Comparison of ENCODE assay signal across 1 cellular context in the genomic region with DNA sequence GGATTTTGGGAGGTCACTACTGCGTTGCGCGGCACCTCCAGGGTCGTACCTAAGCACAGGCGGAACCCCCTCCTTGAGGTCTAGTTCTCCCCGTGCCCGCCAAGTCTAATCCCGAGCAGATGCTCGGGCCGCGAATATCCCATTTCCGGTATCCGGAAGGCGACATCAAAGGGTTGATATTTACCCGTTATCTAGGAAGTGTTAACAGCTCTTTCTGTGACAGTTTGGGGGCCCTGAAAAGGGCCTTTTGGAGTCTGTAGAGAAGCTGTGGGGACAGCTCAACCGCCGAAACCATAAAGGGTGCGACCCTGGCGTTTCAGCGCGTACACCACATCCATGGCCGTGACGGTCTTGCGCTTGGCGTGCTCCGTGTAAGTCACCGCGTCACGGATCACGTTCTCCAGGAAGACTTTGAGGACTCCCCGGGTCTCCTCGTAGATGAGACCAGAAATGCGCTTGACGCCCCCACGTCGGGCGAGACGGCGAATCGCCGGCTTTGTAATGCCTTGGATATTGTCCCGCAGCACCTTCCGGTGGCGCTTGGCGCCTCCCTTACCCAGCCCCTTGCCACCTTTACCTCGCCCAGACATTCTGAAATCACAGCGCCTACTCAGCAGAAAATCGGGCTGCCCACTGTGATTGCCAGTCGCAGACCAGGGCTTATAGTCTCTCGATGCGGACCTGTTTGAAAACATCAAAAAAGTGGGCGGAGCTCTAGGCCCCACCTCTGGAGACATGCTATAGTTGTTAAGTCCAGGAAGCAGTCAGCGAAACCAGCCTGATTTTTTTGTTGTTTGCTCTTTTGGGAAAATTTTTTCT.
TF ChIP-seq lines count a peak whose summit lies in the region.

No MANE protein-coding gene starts in this region.

TF ChIP-seq in HepG2, 621 proteins besides CTCF, POLR2A, EP300 and RAD21 (continued from another document):
- TF ChIP-seq ZNF318 (CRISPR knock-in tag; IDR thresholded peaks at IDR 0.05) = no peak
- TF ChIP-seq TARDBP (CRISPR knock-in tag; IDR thresholded peaks at IDR 0.05) = peak; percentile 73
- TF ChIP-seq TAF15 (IDR thresholded peaks at IDR 0.05; ENCODE audit: low read depth, low read length, poor library complexity, severe bottlenecking) = no peak
- TF ChIP-seq GATAD2A (CRISPR knock-in tag; IDR thresholded peaks at IDR 0.05) = peak; percentile 55
- TF ChIP-seq, protein P1, sequence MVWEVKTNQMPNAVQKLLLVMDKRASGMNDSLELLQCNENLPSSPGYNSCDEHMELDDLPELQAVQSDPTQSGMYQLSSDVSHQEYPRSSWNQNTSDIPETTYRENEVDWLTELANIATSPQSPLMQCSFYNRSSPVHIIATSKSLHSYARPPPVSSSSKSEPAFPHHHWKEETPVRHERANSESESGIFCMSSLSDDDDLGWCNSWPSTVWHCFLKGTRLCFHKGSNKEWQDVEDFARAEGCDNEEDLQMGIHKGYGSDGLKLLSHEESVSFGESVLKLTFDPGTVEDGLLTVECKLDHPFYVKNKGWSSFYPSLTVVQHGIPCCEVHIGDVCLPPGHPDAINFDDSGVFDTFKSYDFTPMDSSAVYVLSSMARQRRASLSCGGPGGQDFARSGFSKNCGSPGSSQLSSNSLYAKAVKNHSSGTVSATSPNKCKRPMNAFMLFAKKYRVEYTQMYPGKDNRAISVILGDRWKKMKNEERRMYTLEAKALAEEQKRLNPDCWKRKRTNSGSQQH (CRISPR knock-in tag; IDR thresholded peaks at IDR 0.05; ENCODE audit: low read depth) = no peak; the same call in 1 of the 2 replicates
- TF ChIP-seq ONECUT2 (CRISPR knock-in tag; IDR thresholded peaks at IDR 0.05) = 0 out of 2 replicates have a peak, but pooled peaks have one; percentile 34
- peak; percentile 73; the same call in 1 of the 2 replicates for TF ChIP-seq HOMEZ (CRISPR knock-in tag; IDR thresholded peaks at IDR 0.05; ENCODE audit: low read depth)
- TF ChIP-seq ZNF773 (CRISPR knock-in tag; IDR thresholded peaks at IDR 0.05; ENCODE audit: borderline replicate concordance) = no peak
- TF ChIP-seq CERS6 (CRISPR knock-in tag; IDR thresholded peaks at IDR 0.05) = no peak
- TF ChIP-seq ZNF234 (CRISPR knock-in tag; conservative IDR thresholded peaks at IDR 0.05) = no peak
- TF ChIP-seq ZNF101 (CRISPR knock-in tag; IDR thresholded peaks at IDR 0.05; ENCODE audit: borderline replicate concordance, low read depth) = peak; percentile 37; the same call in 1 of the 2 replicates
- TF ChIP-seq HOXD1 (CRISPR knock-in tag; IDR thresholded peaks at IDR 0.05) = no peak
- TF ChIP-seq, protein P2, sequence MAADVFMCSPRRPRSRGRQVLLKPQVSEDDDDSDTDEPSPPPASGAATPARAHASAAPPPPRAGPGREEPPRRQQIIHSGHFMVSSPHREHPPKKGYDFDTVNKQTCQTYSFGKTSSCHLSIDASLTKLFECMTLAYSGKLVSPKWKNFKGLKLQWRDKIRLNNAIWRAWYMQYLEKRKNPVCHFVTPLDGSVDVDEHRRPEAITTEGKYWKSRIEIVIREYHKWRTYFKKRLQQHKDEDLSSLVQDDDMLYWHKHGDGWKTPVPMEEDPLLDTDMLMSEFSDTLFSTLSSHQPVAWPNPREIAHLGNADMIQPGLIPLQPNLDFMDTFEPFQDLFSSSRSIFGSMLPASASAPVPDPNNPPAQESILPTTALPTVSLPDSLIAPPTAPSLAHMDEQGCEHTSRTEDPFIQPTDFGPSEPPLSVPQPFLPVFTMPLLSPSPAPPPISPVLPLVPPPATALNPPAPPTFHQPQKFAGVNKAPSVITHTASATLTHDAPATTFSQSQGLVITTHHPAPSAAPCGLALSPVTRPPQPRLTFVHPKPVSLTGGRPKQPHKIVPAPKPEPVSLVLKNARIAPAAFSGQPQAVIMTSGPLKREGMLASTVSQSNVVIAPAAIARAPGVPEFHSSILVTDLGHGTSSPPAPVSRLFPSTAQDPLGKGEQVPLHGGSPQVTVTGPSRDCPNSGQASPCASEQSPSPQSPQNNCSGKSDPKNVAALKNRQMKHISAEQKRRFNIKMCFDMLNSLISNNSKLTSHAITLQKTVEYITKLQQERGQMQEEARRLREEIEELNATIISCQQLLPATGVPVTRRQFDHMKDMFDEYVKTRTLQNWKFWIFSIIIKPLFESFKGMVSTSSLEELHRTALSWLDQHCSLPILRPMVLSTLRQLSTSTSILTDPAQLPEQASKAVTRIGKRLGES (CRISPR knock-in tag; IDR thresholded peaks at IDR 0.05; ENCODE audit: borderline replicate concordance) = no peak
- TF ChIP-seq, protein P3, sequence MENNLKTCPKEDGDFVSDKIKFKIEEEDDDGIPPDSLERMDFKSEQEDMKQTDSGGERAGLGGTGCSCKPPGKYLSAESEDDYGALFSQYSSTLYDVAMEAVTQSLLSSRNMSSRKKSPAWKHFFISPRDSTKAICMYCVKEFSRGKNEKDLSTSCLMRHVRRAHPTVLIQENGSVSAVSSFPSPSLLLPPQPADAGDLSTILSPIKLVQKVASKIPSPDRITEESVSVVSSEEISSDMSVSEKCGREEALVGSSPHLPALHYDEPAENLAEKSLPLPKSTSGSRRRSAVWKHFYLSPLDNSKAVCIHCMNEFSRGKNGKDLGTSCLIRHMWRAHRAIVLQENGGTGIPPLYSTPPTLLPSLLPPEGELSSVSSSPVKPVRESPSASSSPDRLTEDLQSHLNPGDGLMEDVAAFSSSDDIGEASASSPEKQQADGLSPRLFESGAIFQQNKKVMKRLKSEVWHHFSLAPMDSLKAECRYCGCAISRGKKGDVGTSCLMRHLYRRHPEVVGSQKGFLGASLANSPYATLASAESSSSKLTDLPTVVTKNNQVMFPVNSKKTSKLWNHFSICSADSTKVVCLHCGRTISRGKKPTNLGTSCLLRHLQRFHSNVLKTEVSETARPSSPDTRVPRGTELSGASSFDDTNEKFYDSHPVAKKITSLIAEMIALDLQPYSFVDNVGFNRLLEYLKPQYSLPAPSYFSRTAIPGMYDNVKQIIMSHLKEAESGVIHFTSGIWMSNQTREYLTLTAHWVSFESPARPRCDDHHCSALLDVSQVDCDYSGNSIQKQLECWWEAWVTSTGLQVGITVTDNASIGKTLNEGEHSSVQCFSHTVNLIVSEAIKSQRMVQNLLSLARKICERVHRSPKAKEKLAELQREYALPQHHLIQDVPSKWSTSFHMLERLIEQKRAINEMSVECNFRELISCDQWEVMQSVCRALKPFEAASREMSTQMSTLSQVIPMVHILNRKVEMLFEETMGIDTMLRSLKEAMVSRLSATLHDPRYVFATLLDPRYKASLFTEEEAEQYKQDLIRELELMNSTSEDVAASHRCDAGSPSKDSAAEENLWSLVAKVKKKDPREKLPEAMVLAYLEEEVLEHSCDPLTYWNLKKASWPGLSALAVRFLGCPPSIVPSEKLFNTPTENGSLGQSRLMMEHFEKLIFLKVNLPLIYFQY (CRISPR knock-in tag; IDR thresholded peaks at IDR 0.05; ENCODE audit: borderline replicate concordance) = peak; percentile 84; the same call in 1 of the 2 replicates
- peak; percentile 46 for TF ChIP-seq FOXA3 (CRISPR knock-in tag; IDR thresholded peaks at IDR 0.05)
- TF ChIP-seq ELF3 (CRISPR knock-in tag; IDR thresholded peaks at IDR 0.05) = peak; percentile 72
- peak; percentile 36; the same call in 1 of the 2 replicates for TF ChIP-seq PITX1 (CRISPR knock-in tag; IDR thresholded peaks at IDR 0.05)
- TF ChIP-seq GPN1 (CRISPR knock-in tag; IDR thresholded peaks at IDR 0.05; ENCODE audit: borderline replicate concordance) = no peak
- no peak; the same call in 1 of the 2 replicates for TF ChIP-seq PCBP1 (IDR thresholded peaks at IDR 0.05; ENCODE audit: borderline replicate concordance, low read depth, low read length)
- peak; percentile 63 for TF ChIP-seq BORCS8-MEF2B (CRISPR knock-in tag; IDR thresholded peaks at IDR 0.05)
